ENCODE assay signal across 18 cellular contexts in genomic region chr3:165526367-165526766, GRCh38.
"Had no signal": no experiment of that assay in that cellular context is flagged by ENCODE, and none has a peak within 500 bp of the region (broad histone marks: within the 10 kb centered on the region; RNA-seq: fewer than 3 reads in every experiment).

No MANE protein-coding gene starts in this region.

- DNase-seq: effector memory CD4-positive, alpha-beta T cell; esophagus squamous epithelium; foreskin fibroblast; head of caudate nucleus; left colon; left ventricle myocardium superior; mesenchymal stem cell; naive thymus-derived CD4-positive, alpha-beta T cell; nephron progenitor cell; posterior cingulate gyrus; right cardiac atrium; stimulated activated CD4-positive, alpha-beta T cell treated with anti-CD3 and anti-CD28 coated beads, Interleukin-2, amount 100 ng/mL, for 48 hours; stimulated activated naive CD4-positive, alpha-beta T cell treated with Interleukin-2 at 50 U/mL for 16 hours; thyroid gland had no signal

- H3K36me3 ChIP-seq: esophagus squamous epithelium, thyroid gland had no signal

- H3K4me3 Mint-ChIP-seq: naive thymus-derived CD4-positive, alpha-beta T cell; nephron progenitor cell; type B pancreatic cell had no signal

- H3K27ac Mint-ChIP-seq: naive thymus-derived CD4-positive, alpha-beta T cell; nephron progenitor cell; type B pancreatic cell had no signal

- ATAC-seq: left colon; left ventricle myocardium superior; naive thymus-derived CD4-positive, alpha-beta T cell; right cardiac atrium had no signal

- H3K27me3 ChIP-seq: esophagus squamous epithelium, hepatocyte, thyroid gland had no signal

- H3K4me2 ChIP-seq: hepatocyte, smooth muscle cell had no signal

- H3K79me2 ChIP-seq: hepatocyte had no signal

- H3K27ac ChIP-seq: esophagus squamous epithelium, hepatocyte, thyroid gland had no signal

- H3K4me1 ChIP-seq: esophagus squamous epithelium, thyroid gland had no signal

- H3K36me3 Mint-ChIP-seq: naive thymus-derived CD4-positive, alpha-beta T cell; type B pancreatic cell had no signal

- H3K4me1 Mint-ChIP-seq: naive thymus-derived CD4-positive, alpha-beta T cell; nephron progenitor cell had no signal

- H3K27me3 Mint-ChIP-seq: naive thymus-derived CD4-positive, alpha-beta T cell; type B pancreatic cell had no signal

- H3K9me3 Mint-ChIP-seq: type B pancreatic cell had no signal

- H2AFZ ChIP-seq: hepatocyte had no signal

- H3K9me3 ChIP-seq: esophagus squamous epithelium, thyroid gland had no signal

- H3K4me3 ChIP-seq: esophagus squamous epithelium, hepatocyte, lung, smooth muscle cell, thyroid gland had no signal
